8 cellular contexts compared by ENCODE assay signal in genomic region chr15:67146214-67146613, GRCh38.
A peak's percentile ranks its signal among the peaks of the same experiment; 100 is the strongest.
DNase-seq lines count a peak whose midpoint lies in the region.

No MANE protein-coding gene starts in this region.

- DNase-seq in LHCN-M2 (ENCODE audit: low read depth) (peak; percentile 95), caudate nucleus (lab: John Stamatoyannopoulos, UW) (peak in 5 of 61 donors; percentile 14 to 54 (median 18)), mesenteric fat pad (ENCODE audit: low spot score) (peak; percentile 87), C1 segment of cervical spinal cord (lab: John Stamatoyannopoulos, UW) (no peak), cerebellum (ENCODE audit: low spot score) (no peak), globus pallidus (ENCODE audit: low spot score) (no peak), NCI-H774 (lab: John Stamatoyannopoulos, UW) (no peak)

- peak overlapping the region; percentile 30; the same call in 1 of the 2 replicates for H3K4me3 ChIP-seq in ACC112 (ENCODE audit: low read depth, low read length)

- no peaks in the 10 kb centered on the region for H3K36me3 ChIP-seq in ACC112 (ENCODE audit: insufficient read depth, low read length)

- peak overlapping the region; percentile 99 for H3K27ac ChIP-seq in ACC112 (ENCODE audit: low read depth, low read length)
- H3K27ac ChIP-seq in caudate nucleus (ENCODE audit: low read depth, low read length), result peak overlapping the region; percentile 58

- no peaks in the 10 kb centered on the region for H3K27me3 ChIP-seq in ACC112 (ENCODE audit: insufficient read depth, low read length)

- peaks cover 84% of the 10 kb centered on the region for H3K79me2 ChIP-seq in ACC112 (ENCODE audit: control insufficient read depth, insufficient read depth, low read length, unreplicated experiment)

- H3K4me1 ChIP-seq in ACC112 (ENCODE audit: control insufficient read depth, insufficient read depth, low read length, unreplicated experiment), result peaks cover 92% of the 10 kb centered on the region

- H2AFZ ChIP-seq in ACC112 (ENCODE audit: low read length, unreplicated experiment), result no peak overlapping the region

Comparison
In these comparisons a context has a peak if more than half of its experiments do, and no peak if none do; other contexts are left out.
1. DNase-seq: peak in LHCN-M2 (single experiment) and mesenteric fat pad (single experiment); none in C1 segment of cervical spinal cord (0 of 14), cerebellum (single experiment), globus pallidus (single experiment) and NCI-H774 (single experiment).